Comparison of ENCODE assay signal across 12 cellular contexts in genomic region chr6:39312912-39313525, GRCh38. TPM values are rescaled to one million over a fixed set of nuclear protein-coding genes. Genes with fewer than 3 reads are reported as not detected.
A peak's percentile ranks its signal among the peaks of the same experiment; 100 is the strongest.
DNase-seq lines count a peak whose midpoint lies in the region; ATAC-seq and TF ChIP-seq lines count a peak whose summit lies in the region.
"Had no signal": no experiment of that assay in that cellular context is flagged by ENCODE, and none has a peak within 500 bp of the region (broad histone marks: within the 10 kb centered on the region; RNA-seq: fewer than 3 reads in every experiment).

No MANE protein-coding gene starts in this region.

- H3K4me3 ChIP-seq in iPS DF 6.9 (ENCODE audit: low read length) (peak overlapping the region; percentile 41; the same call in 1 of the 2 replicates), gastroesophageal sphincter (peak overlapping the region in 1 of 2 donors; percentile 41)

- H3K4me1 ChIP-seq in ES-I3 (ENCODE audit: insufficient read depth, low read length) = no peaks in the 10 kb centered on the region
- H3K4me1 ChIP-seq in iPS DF 6.9 (ENCODE audit: control insufficient read depth, insufficient read depth, low read length) = 0 out of 2 replicates have a peak, but pooled peaks cover 2% of the 10 kb centered on the region
- H3K4me1 ChIP-seq in gastroesophageal sphincter = peaks cover 0 to 18% (median 11%) of the 10 kb centered on the region in 3 donors

- WGBS in iPS DF 6.9 (ENCODE audit: insufficient coverage, insufficient read length) = no CpG with 5 or more reads among the region's 45 CpGs
- no CpG with 5 or more reads among the region's 45 CpGs for WGBS in gastroesophageal sphincter (ENCODE audit: low coverage in 1 of 2), 2 donors

- ATAC-seq in sciatic nerve = peak; percentile 44
- ATAC-seq in GM18858 (IDR thresholded peaks at IDR 0.05; ENCODE audit: unreplicated experiment) = no peak
- ATAC-seq in gastroesophageal sphincter = no peak
- ATAC-seq: natural killer cell treated with Interleukin-12 subunit alpha and Interleukin-12 subunit beta and Interleukin-15 and Interleukin-18, amount 100 ng/mL, for 72 hours had no signal

- no peak for TF ChIP-seq CTCF in gastroesophageal sphincter (IDR thresholded peaks at IDR 0.05)

- DNase-seq in RPMI7951 (ENCODE audit: low read depth) = peak; percentile 16
- no peak for DNase-seq in iPS DF 6.9 (ENCODE audit: low read depth, low spot score)
- DNase-seq in sciatic nerve (ENCODE audit: low spot score) = no peak
- DNase-seq in NCI-H1436 (lab: John Stamatoyannopoulos, UW) = no peak
- no peak for DNase-seq in SHP77 (lab: John Stamatoyannopoulos, UW)
- DNase-seq: activated CD4-positive, alpha-beta T cell treated with anti-CD3 and anti-CD28 coated beads, Interleukin-2, amount 10 ng/mL, durations not matched to agents 7 days and 5 days; effector memory CD4-positive, alpha-beta T cell; NCI-H82 had no signal

- H3K9me3 ChIP-seq in ES-I3 (ENCODE audit: control insufficient read depth, insufficient read depth, low read length) (no peaks in the 10 kb centered on the region; the same call in 1 of the 2 replicates), iPS DF 6.9 (ENCODE audit: control insufficient read depth, insufficient read depth, low read length) (no peaks in the 10 kb centered on the region), gastroesophageal sphincter (no peaks in the 10 kb centered on the region)

- TF ChIP-seq POLR2A in gastroesophageal sphincter (IDR thresholded peaks at IDR 0.05) = no peak

- H3K36me3 ChIP-seq in ES-I3 (ENCODE audit: insufficient read depth, low read length) = no peaks in the 10 kb centered on the region
- H3K36me3 ChIP-seq in iPS DF 6.9 (ENCODE audit: control insufficient read depth, insufficient read depth, low read length) = no peaks in the 10 kb centered on the region
- H3K36me3 ChIP-seq in gastroesophageal sphincter = no peaks in the 10 kb centered on the region

- peaks cover 36% of the 10 kb centered on the region for H3K27me3 ChIP-seq in iPS DF 6.9 (ENCODE audit: control insufficient read depth, insufficient read depth, low read length)
- peaks cover 62% of the 10 kb centered on the region for H3K27me3 ChIP-seq in gastroesophageal sphincter

- intact Hi-C loops in sciatic nerve (cut with DNase I) = no loop called here

- no peak for TF ChIP-seq EP300 in gastroesophageal sphincter (IDR thresholded peaks at IDR 0.05)

- peak overlapping the region; percentile 83 for H3K9ac ChIP-seq in ES-I3 (ENCODE audit: low read depth, low read length)

- H3K27ac ChIP-seq in iPS DF 6.9 (ENCODE audit: low read length) (no peak overlapping the region), gastroesophageal sphincter (no peak overlapping the region)

RNA-seq across cellular contexts. Expression of gene KCNK17, which starts 1.2 kb away (rescaled TPM):
- total RNA-seq in RPMI7951 (2014; rRNA removed; shearing (Covaris generic)) = not detected in 2 replicates
- 2.6 TPM for total RNA-seq in sciatic nerve
- total RNA-seq in gastroesophageal sphincter = under 1 TPM in 2 of 4 donors, not detected in 2; 0.27 to 0.47 TPM
- total RNA-seq: activated CD4-positive, alpha-beta T cell treated with anti-CD3 and anti-CD28 coated beads, Interleukin-2, amount 10 ng/mL, durations not matched to agents 7 days and 5 days; natural killer cell treated with Interleukin-12 subunit alpha and Interleukin-12 subunit beta and Interleukin-15 and Interleukin-18, amount 100 ng/mL, for 72 hours had no signal

RNA-seq across cellular contexts. Expression of gene KCNK16, which starts 9.5 kb away (rescaled TPM):
- total RNA-seq in RPMI7951 (2014; rRNA removed; shearing (Covaris generic)) = not detected in 2 replicates
- total RNA-seq in sciatic nerve = not detected
- not detected for total RNA-seq in gastroesophageal sphincter
- total RNA-seq: activated CD4-positive, alpha-beta T cell treated with anti-CD3 and anti-CD28 coated beads, Interleukin-2, amount 10 ng/mL, durations not matched to agents 7 days and 5 days; natural killer cell treated with Interleukin-12 subunit alpha and Interleukin-12 subunit beta and Interleukin-15 and Interleukin-18, amount 100 ng/mL, for 72 hours had no signal
